In the genomic region with DNA sequence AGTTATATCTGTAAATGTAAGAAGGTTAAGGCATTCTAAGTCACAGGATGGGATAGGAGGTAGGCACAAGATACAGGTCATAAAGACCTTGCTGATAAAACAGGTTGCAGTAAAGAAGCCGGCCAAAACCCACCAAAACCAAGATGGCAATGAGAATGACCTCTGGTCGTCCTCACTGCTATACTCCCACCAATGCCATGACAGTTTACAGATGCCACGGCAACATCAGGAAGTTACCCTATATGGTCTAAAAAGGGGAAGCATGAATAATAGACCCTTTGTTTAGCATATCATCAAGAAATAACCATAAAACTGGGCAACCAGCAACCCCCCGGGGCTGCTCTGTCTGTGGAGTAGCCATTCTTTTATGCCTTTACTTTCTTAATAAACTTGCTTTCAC, we compare ENCODE assay signal across 8 cellular contexts.
DNase-seq lines count a peak whose midpoint lies in the region; ATAC-seq, FAIRE-seq and TF ChIP-seq lines count a peak whose summit lies in the region.
"Not testable (repeated sequence)": the region's sequence is repeated elsewhere in the genome, so short reads cannot be mapped to it uniquely, and the experiment has no call there.

No MANE protein-coding gene starts in this region.

- H3K36me3 ChIP-seq in A673 (ENCODE audit: insufficient read depth, low read length, poor library complexity, severe bottlenecking); GM06990 (ENCODE audit: control insufficient read depth, insufficient read depth, low read length); IMR-90 (ENCODE audit: control insufficient read depth, insufficient read depth, low read length); K562 (ENCODE audit: control insufficient read depth, insufficient read depth, low read length): not testable (repeated sequence)

- not testable (repeated sequence) for H4K20me1 ChIP-seq in IMR-90 (ENCODE audit: insufficient read depth, low read length); K562 (replicated peaks; ENCODE audit: control insufficient read depth, insufficient read depth, low read length)

- FAIRE-seq in K562 (lab: Jason Lieb, UNC): not testable (repeated sequence)

- peak overlapping the region; percentile 29; the same call in 2 of the 3 replicates for H2BK15ac ChIP-seq in IMR-90 (ENCODE audit: low read depth, low read length)

- POLR2A ChIA-PET in A673 (lab: Charles Lee; ENCODE audit: low non-redundant PET) (interaction anchor here (0.5 kb wide), 1 partner anchor 87 kb away, joined by 3 read pairs; no protein-coding TSS in a partner anchor), K562 (lab: Yijun Ruan, JAX) (interaction anchor here (0.6 to 1.3 kb wide), 3 partner anchors 14 to 701 kb away, joined by 3 to 4 read pairs (median 3); no protein-coding TSS in a partner anchor)
- POLR2A ChIA-PET in IMR-90 (lab: Charles Lee; ENCODE audit: unreplicated experiment): not testable (repeated sequence)

- not testable (repeated sequence) for H2AK9ac ChIP-seq in IMR-90 (replicated peaks; ENCODE audit: low read depth, low read length, poor library complexity)

- peak overlapping the region; percentile 84 for H3K27ac ChIP-seq in A673 (ENCODE audit: low read depth, low read length, poor library complexity, severe bottlenecking)
- H3K27ac ChIP-seq in IMR-90 (ENCODE audit: insufficient read depth, low read length): peak overlapping the region; percentile 69
- peak overlapping the region; percentile 51; the same call in 1 of the 3 replicates for H3K27ac ChIP-seq in K562 (ENCODE audit: extremely low read depth, low read depth, low read length)

- intact Hi-C loops in A673 (cut with micrococcal nuclease; ENCODE audit: unreplicated experiment); K562 (cut with micrococcal nuclease): not testable (repeated sequence)
- intact Hi-C loops in IMR-90 (cut with micrococcal nuclease): loop anchor here (2.0 to 5.0 kb wide), 2 partner anchors 29 to 116 kb away; no protein-coding TSS in a partner anchor

- H4K91ac ChIP-seq in IMR-90 (ENCODE audit: insufficient read depth, low read depth, low read length): peak overlapping the region; percentile 91

- H3K27me3 Mint-ChIP-seq in natural killer cell treated with Interleukin-12 subunit alpha and Interleukin-12 subunit beta and Interleukin-15 and Interleukin-18, amount 100 ng/mL, for 72 hours: not testable (repeated sequence)

- H2BK5ac ChIP-seq in IMR-90 (ENCODE audit: low read depth, low read length, poor library complexity, severe bottlenecking): peak overlapping the region; percentile 100

- H3K79me1 ChIP-seq in IMR-90 (ENCODE audit: low read depth in 1 of 2, low read length in 2 of 2): peaks cover 7 to 32% of the 10 kb centered on the region in 2 experiments; a peak in 3 of 4 replicates

- dilution Hi-C loops in IMR-90 (cut with HindIII; ENCODE audit: low sequenced_read_pairs, unreplicated experiment): not testable (repeated sequence)

- no CpG with 5 or more reads among the region's 4 CpGs for WGBS in IMR-90 (ENCODE audit: extremely low coverage in 2 of 2, insufficient read length in 1 of 2), 2 experiments
- WGBS in K562 (ENCODE audit: insufficient coverage, low coverage, missing lambda C conversion rate): 59% methylated on average over 4 of the region's 4 CpGs

- DNase-seq in A673 (ENCODE audit: low spot score) (peak; percentile 88), IMR-90 (peak; percentile 71), OCI-M1 (lab: John Stamatoyannopoulos, UW) (peak; percentile 84), UCSD-AML1 (lab: John Stamatoyannopoulos, UW; ENCODE audit: unreplicated experiment) (peak; percentile 18), foreskin melanocyte (peak; percentile 92)
- not testable (repeated sequence) for DNase-seq in GM06990 (ENCODE audit: extremely low read depth, insufficient read length); K562 (ENCODE audit: extremely low read depth in 1 of 4, low spot score in 3 of 4); natural killer cell treated with Interleukin-12 subunit alpha and Interleukin-12 subunit beta and Interleukin-15 and Interleukin-18, amount 100 ng/mL, for 72 hours (ENCODE audit: low spot score)

- not testable (repeated sequence) for TF ChIP-seq POLR2A in IMR-90 (IDR thresholded peaks at IDR 0.05; ENCODE audit: low read depth, low read length); K562 (conservative IDR thresholded peaks at IDR 0.05)

- H3K23ac ChIP-seq in IMR-90 (ENCODE audit: low read depth, low read length): peak overlapping the region; percentile 84

- BruUV-seq in A673 (replicated peaks; lab: Mats Ljungman, UMichigan); IMR-90 (replicated peaks; lab: Mats Ljungman, UMichigan); K562 (replicated peaks; lab: Mats Ljungman, UMichigan): not testable (repeated sequence)

- CTCF ChIA-PET in A673 (lab: Charles Lee); K562 (lab: Yijun Ruan, JAX; ENCODE audit: low intra/inter-chr PET ratio): not testable (repeated sequence)
- CTCF ChIA-PET in IMR-90 (lab: Yijun Ruan, JAX): interaction anchor here (0.6 to 1.2 kb wide), 4 partner anchors 50 to 458 kb away, joined by 3 to 6 read pairs (median 4); a partner anchor contains a TSS

- H3K9ac ChIP-seq in IMR-90 (ENCODE audit: low read depth, low read length): 0 out of 2 replicates have a peak overlapping the region, but pooled peaks have one; percentile 1
- not testable (repeated sequence) for H3K9ac ChIP-seq in K562 (ENCODE audit: insufficient read depth in 1 of 2, low read depth in 2 of 2, low read length in 2 of 2)

- H3K4me2 ChIP-seq in IMR-90 (ENCODE audit: low read depth, low read length): peak overlapping the region; percentile 57; the same call in 1 of the 2 replicates
- H3K4me2 ChIP-seq in K562 (ENCODE audit: insufficient read depth, low read length): not testable (repeated sequence)

- TF ChIP-seq RAD21 in IMR-90 (IDR thresholded peaks at IDR 0.05; ENCODE audit: low read length); K562 (CRISPR knock-in tag; conservative IDR thresholded peaks at IDR 0.05 in 1 of 2, IDR thresholded peaks at IDR 0.05 in 1 of 2): not testable (repeated sequence)

- peaks cover 65% of the 10 kb centered on the region for H3K4me1 ChIP-seq in A673 (ENCODE audit: insufficient read depth, low read length, poor library complexity, severe bottlenecking)
- not testable (repeated sequence) for H3K4me1 ChIP-seq in IMR-90 (ENCODE audit: control insufficient read depth, insufficient read depth, low read length); K562 (replicated peaks in 1 of 2; ENCODE audit: control insufficient read depth in 2 of 2, insufficient read depth in 2 of 2, low read length in 2 of 2)

- H3K9me3 Mint-ChIP-seq in natural killer cell treated with Interleukin-12 subunit alpha and Interleukin-12 subunit beta and Interleukin-15 and Interleukin-18, amount 100 ng/mL, for 72 hours: not testable (repeated sequence)

- peak overlapping the region; percentile 92 for H3K4me3 Mint-ChIP-seq in natural killer cell treated with Interleukin-12 subunit alpha and Interleukin-12 subunit beta and Interleukin-15 and Interleukin-18, amount 100 ng/mL, for 72 hours

- in situ Hi-C loops in IMR-90 (cut with MboI; ENCODE audit: low sequenced_read_pairs); K562 (cut with MboI): not testable (repeated sequence)

- H3K4me3 ChIP-seq in A673 (ENCODE audit: low read depth, low read length, poor library complexity, severe bottlenecking) (peak overlapping the region; percentile 30), GM06990 (replicated peaks; ENCODE audit: low read depth, low read length) (peak overlapping the region; percentile 54)
- not testable (repeated sequence) for H3K4me3 ChIP-seq in IMR-90 (ENCODE audit: insufficient read depth, low read depth, low read length); K562

- TF ChIP-seq EP300 in K562 (IDR thresholded peaks at IDR 0.05; ENCODE audit: low read length): not testable (repeated sequence)

- H2AFZ ChIP-seq in IMR-90 (replicated peaks; ENCODE audit: low read length, poor library complexity); K562 (ENCODE audit: low read depth, low read length): not testable (repeated sequence)

- peak overlapping the region; percentile 80; the same call in 1 of the 2 replicates for H3K14ac ChIP-seq in IMR-90 (replicated peaks; ENCODE audit: low read depth, low read length)

- peak overlapping the region; percentile 98 for H3K4ac ChIP-seq in IMR-90 (ENCODE audit: low read depth, low read length)

- peaks cover 28 to 52% of the 10 kb centered on the region in 2 donors for H3K4me1 Mint-ChIP-seq in natural killer cell treated with Interleukin-12 subunit alpha and Interleukin-12 subunit beta and Interleukin-15 and Interleukin-18, amount 100 ng/mL, for 72 hours (ENCODE audit: low read depth in 2 of 2)

- peak overlapping the region; percentile 96 to 97 for H3K27ac Mint-ChIP-seq in natural killer cell treated with Interleukin-12 subunit alpha and Interleukin-12 subunit beta and Interleukin-15 and Interleukin-18, amount 100 ng/mL, for 72 hours

- peak overlapping the region; percentile 68 to 93 for H4K8ac ChIP-seq in IMR-90 (ENCODE audit: low read depth in 2 of 2, low read length in 2 of 2)

- H3K36me3 Mint-ChIP-seq in natural killer cell treated with Interleukin-12 subunit alpha and Interleukin-12 subunit beta and Interleukin-15 and Interleukin-18, amount 100 ng/mL, for 72 hours: not testable (repeated sequence)

- not testable (repeated sequence) for H3K9me3 ChIP-seq in A673 (ENCODE audit: low read depth, low read length, poor library complexity, severe bottlenecking); IMR-90 (ENCODE audit: control insufficient read depth, insufficient read depth, low read length); K562 (replicated peaks; ENCODE audit: control insufficient read depth, insufficient read depth, low read depth, low read length)

- not testable (repeated sequence) for TF ChIP-seq CTCF in A673 (conservative IDR thresholded peaks at IDR 0.05; ENCODE audit: low read depth, low read length); GM06990 (IDR thresholded peaks at IDR 0.05; ENCODE audit: insufficient read depth, low read length, poor library complexity, severe bottlenecking); IMR-90 (conservative IDR thresholded peaks at IDR 0.05; ENCODE audit: low read depth, low read length); K562 (IDR thresholded peaks at IDR 0.05 in 2 of 3, conservative IDR thresholded peaks at IDR 0.05 in 1 of 3; ENCODE audit: insufficient read depth in 2 of 3, low read depth in 1 of 3, low read length in 3 of 3)

- peak; percentile 28 for ATAC-seq in IMR-90 (ENCODE audit: low read depth)
- ATAC-seq in K562; natural killer cell treated with Interleukin-12 subunit alpha and Interleukin-12 subunit beta and Interleukin-15 and Interleukin-18, amount 100 ng/mL, for 72 hours: not testable (repeated sequence)

- not testable (repeated sequence) for H3K27me3 ChIP-seq in A673 (replicated peaks; ENCODE audit: insufficient read depth, low read depth, low read length, poor library complexity); GM06990 (replicated peaks; ENCODE audit: control insufficient read depth, insufficient read depth, low read length); IMR-90 (ENCODE audit: control insufficient read depth, insufficient read depth, low read length); K562 (ENCODE audit: control insufficient read depth in 2 of 2, insufficient read depth in 2 of 2, low read length in 2 of 2)

- H2AK5ac ChIP-seq in IMR-90 (ENCODE audit: low read depth, low read length): peak overlapping the region; percentile 94

- H4K5ac ChIP-seq in IMR-90 (ENCODE audit: low read depth, low read length): peak overlapping the region; percentile 43

- H3K56ac ChIP-seq in IMR-90 (ENCODE audit: extremely low read depth, insufficient read depth, low read length): peak overlapping the region; percentile 75

- H3K9me1 ChIP-seq in IMR-90 (ENCODE audit: insufficient read depth, low read length); K562 (ENCODE audit: control insufficient read depth, insufficient read depth, low read length): not testable (repeated sequence)

- peaks cover 24% of the 10 kb centered on the region for H3K79me2 ChIP-seq in K562 (ENCODE audit: control insufficient read depth, insufficient read depth, low read length)

- H2BK120ac ChIP-seq in IMR-90 (ENCODE audit: low read depth, low read length): peak overlapping the region; percentile 98

- peak overlapping the region; percentile 98 for H2BK20ac ChIP-seq in IMR-90 (ENCODE audit: low read depth, low read length)

- peak overlapping the region; percentile 78 for H3K18ac ChIP-seq in IMR-90 (ENCODE audit: low read depth, low read length)
